Comparison of ENCODE assay signal across 11 cellular contexts in genomic region chr2:229445013-229445412, GRCh38.
DNase-seq lines count a peak whose midpoint lies in the region; ATAC-seq and TF ChIP-seq lines count a peak whose summit lies in the region.
"Had no signal": no experiment of that assay in that cellular context is flagged by ENCODE, and none has a peak within 500 bp of the region (broad histone marks: within the 10 kb centered on the region; RNA-seq: fewer than 3 reads in every experiment).

No MANE protein-coding gene starts in this region.

- no peaks in the 10 kb centered on the region for H3K9me3 Mint-ChIP-seq in neural progenitor cell
- H3K9me3 Mint-ChIP-seq in activated naive CD4-positive, alpha-beta T cell treated with anti-CD3 and anti-CD28 coated beads for 36 hours, result no peaks in the 10 kb centered on the region
- no peaks in the 10 kb centered on the region for H3K9me3 Mint-ChIP-seq in activated CD4-positive, alpha-beta memory T cell treated with anti-CD3 and anti-CD28 coated beads, Interleukin-2, amount 10 ng/mL, durations not matched to agents 7 days and 5 days

- peak overlapping the region; percentile 28 for H2AFZ ChIP-seq in neural progenitor cell (replicated peaks)

- TF ChIP-seq CTCF in AG04449 (IDR thresholded peaks at IDR 0.05; ENCODE audit: insufficient read depth, low read length, missing control alignments) (no peak), neural progenitor cell (IDR thresholded peaks at IDR 0.05) (no peak)

- CTCF ChIA-PET in AG04449 (lab: Yijun Ruan, JAX), result no interaction called here
- CTCF ChIA-PET in activated naive CD4-positive, alpha-beta T cell treated with anti-CD3 and anti-CD28 coated beads for 36 hours (lab: Charles Lee), result no interaction called here
- CTCF ChIA-PET in activated CD4-positive, alpha-beta memory T cell treated with anti-CD3 and anti-CD28 coated beads, Interleukin-2, amount 10 ng/mL, durations not matched to agents 7 days and 5 days (lab: Charles Lee), result no interaction called here

- H4K20me1 ChIP-seq in neural progenitor cell (ENCODE audit: low read depth), result no peaks in the 10 kb centered on the region

- H3K36me3 ChIP-seq in neural progenitor cell, result no peaks in the 10 kb centered on the region

- H3K4me1 ChIP-seq in neural progenitor cell, result no peaks in the 10 kb centered on the region

- H3F3A ChIP-seq in neural progenitor cell (ENCODE audit: low read depth), result no peaks in the 10 kb centered on the region

- DNase-seq in AG04449 (ENCODE audit: low read depth, low spot score) (peak; percentile 21), NOMO-1 treated with dmso at 0.1 percent for 144 hours (lab: John Stamatoyannopoulos, UW; ENCODE audit: unreplicated experiment) (peak; percentile 3), neural progenitor cell (ENCODE audit: low spot score) (no peak)
- no peak for DNase-seq in activated naive CD4-positive, alpha-beta T cell treated with anti-CD3 and anti-CD28 coated beads for 36 hours
- no peak for DNase-seq in activated CD4-positive, alpha-beta memory T cell treated with anti-CD3 and anti-CD28 coated beads, Interleukin-2, amount 10 ng/mL, durations not matched to agents 7 days and 5 days
- DNase-seq: activated CD8-positive, alpha-beta T cell treated with anti-CD3 and anti-CD28 coated beads, Interleukin-2, amount 10 ng/mL, durations not matched to agents 7 days and 5 days; CD4-positive, CD25-positive, alpha-beta regulatory T cell had no signal

- H3K4me3 ChIP-seq in AG04449 (ENCODE audit: low read depth, low read length) (no peak overlapping the region), neural progenitor cell (no peak overlapping the region)

- H3K27ac Mint-ChIP-seq in neural progenitor cell, result no peak overlapping the region
- H3K27ac Mint-ChIP-seq in activated naive CD4-positive, alpha-beta T cell treated with anti-CD3 and anti-CD28 coated beads for 36 hours, result no peak overlapping the region
- H3K27ac Mint-ChIP-seq in activated CD4-positive, alpha-beta memory T cell treated with anti-CD3 and anti-CD28 coated beads, Interleukin-2, amount 10 ng/mL, durations not matched to agents 7 days and 5 days, result no peak overlapping the region
- H3K27ac Mint-ChIP-seq: activated CD8-positive, alpha-beta T cell treated with anti-CD3 and anti-CD28 coated beads, Interleukin-2, amount 10 ng/mL, durations not matched to agents 7 days and 5 days; CD4-positive, CD25-positive, alpha-beta regulatory T cell had no signal

- peak; percentile 98 for ATAC-seq in esophagus mucosa
- no peak for ATAC-seq in HG02642 (IDR thresholded peaks at IDR 0.05; ENCODE audit: poor library complexity, unreplicated experiment)
- ATAC-seq in GM18858 (IDR thresholded peaks at IDR 0.05; ENCODE audit: unreplicated experiment), result no peak
- ATAC-seq: activated CD8-positive, alpha-beta T cell treated with anti-CD3 and anti-CD28 coated beads, Interleukin-2, amount 10 ng/mL, durations not matched to agents 7 days and 5 days had no signal

- no peaks in the 10 kb centered on the region for H3K9me3 ChIP-seq in neural progenitor cell (ENCODE audit: low read depth)

- no peak overlapping the region for H3K4me2 ChIP-seq in neural progenitor cell

- H3K27me3 ChIP-seq in neural progenitor cell, result no peaks in the 10 kb centered on the region

- no peaks in the 10 kb centered on the region for H3K36me3 Mint-ChIP-seq in neural progenitor cell
- H3K36me3 Mint-ChIP-seq in activated naive CD4-positive, alpha-beta T cell treated with anti-CD3 and anti-CD28 coated beads for 36 hours (ENCODE audit: low read depth), result no peaks in the 10 kb centered on the region
- H3K36me3 Mint-ChIP-seq in activated CD4-positive, alpha-beta memory T cell treated with anti-CD3 and anti-CD28 coated beads, Interleukin-2, amount 10 ng/mL, durations not matched to agents 7 days and 5 days (ENCODE audit: low read depth), result no peaks in the 10 kb centered on the region
- H3K36me3 Mint-ChIP-seq: CD4-positive, CD25-positive, alpha-beta regulatory T cell had no signal

- no peak overlapping the region for H3K4me3 Mint-ChIP-seq in neural progenitor cell
- no peak overlapping the region for H3K4me3 Mint-ChIP-seq in activated naive CD4-positive, alpha-beta T cell treated with anti-CD3 and anti-CD28 coated beads for 36 hours
- H3K4me3 Mint-ChIP-seq in activated CD4-positive, alpha-beta memory T cell treated with anti-CD3 and anti-CD28 coated beads, Interleukin-2, amount 10 ng/mL, durations not matched to agents 7 days and 5 days, result no peak overlapping the region
- H3K4me3 Mint-ChIP-seq: activated CD8-positive, alpha-beta T cell treated with anti-CD3 and anti-CD28 coated beads, Interleukin-2, amount 10 ng/mL, durations not matched to agents 7 days and 5 days; CD4-positive, CD25-positive, alpha-beta regulatory T cell had no signal

- H3K4me1 Mint-ChIP-seq in neural progenitor cell, result peaks cover 3% of the 10 kb centered on the region
- H3K4me1 Mint-ChIP-seq in activated naive CD4-positive, alpha-beta T cell treated with anti-CD3 and anti-CD28 coated beads for 36 hours (ENCODE audit: low read depth), result no peaks in the 10 kb centered on the region
- no peaks in the 10 kb centered on the region for H3K4me1 Mint-ChIP-seq in activated CD4-positive, alpha-beta memory T cell treated with anti-CD3 and anti-CD28 coated beads, Interleukin-2, amount 10 ng/mL, durations not matched to agents 7 days and 5 days
- H3K4me1 Mint-ChIP-seq: CD4-positive, CD25-positive, alpha-beta regulatory T cell had no signal

- peaks cover 4% of the 10 kb centered on the region for H3K27me3 Mint-ChIP-seq in neural progenitor cell (ENCODE audit: insufficient read depth, low read depth)
- H3K27me3 Mint-ChIP-seq in activated naive CD4-positive, alpha-beta T cell treated with anti-CD3 and anti-CD28 coated beads for 36 hours (ENCODE audit: low read depth), result peaks cover 7% of the 10 kb centered on the region
- no peaks in the 10 kb centered on the region for H3K27me3 Mint-ChIP-seq in activated CD4-positive, alpha-beta memory T cell treated with anti-CD3 and anti-CD28 coated beads, Interleukin-2, amount 10 ng/mL, durations not matched to agents 7 days and 5 days
- H3K27me3 Mint-ChIP-seq: CD4-positive, CD25-positive, alpha-beta regulatory T cell had no signal

- intact Hi-C loops in activated naive CD4-positive, alpha-beta T cell treated with anti-CD3 and anti-CD28 coated beads for 36 hours (cut with micrococcal nuclease), result no loop called here

- H3K9ac ChIP-seq in neural progenitor cell, result no peak overlapping the region

- H3K27ac ChIP-seq in neural progenitor cell, result no peak overlapping the region
- H3K27ac ChIP-seq: HL-60 had no signal

- POLR2A ChIA-PET in AG04449 (lab: Yijun Ruan, JAX), result no interaction called here
- POLR2A ChIA-PET in activated CD4-positive, alpha-beta memory T cell treated with anti-CD3 and anti-CD28 coated beads, Interleukin-2, amount 10 ng/mL, durations not matched to agents 7 days and 5 days (lab: Charles Lee), result no interaction called here

- no peaks in the 10 kb centered on the region for H3K79me2 ChIP-seq in neural progenitor cell (ENCODE audit: low read depth)

Comparison
In these comparisons a context has a peak if more than half of its experiments do, and no peak if none do; other contexts are left out.
1. DNase-seq: peak in AG04449 (single experiment) and NOMO-1 treated with dmso at 0.1 percent for 144 hours (single experiment); none in neural progenitor cell (single experiment), activated naive CD4-positive, alpha-beta T cell treated with anti-CD3 and anti-CD28 coated beads for 36 hours (single experiment) and activated CD4-positive, alpha-beta memory T cell treated with anti-CD3 and anti-CD28 coated beads, Interleukin-2, amount 10 ng/mL, durations not matched to agents 7 days and 5 days (single experiment).